Comparison of ENCODE assay signal across 8 cellular contexts in the genomic region with DNA sequence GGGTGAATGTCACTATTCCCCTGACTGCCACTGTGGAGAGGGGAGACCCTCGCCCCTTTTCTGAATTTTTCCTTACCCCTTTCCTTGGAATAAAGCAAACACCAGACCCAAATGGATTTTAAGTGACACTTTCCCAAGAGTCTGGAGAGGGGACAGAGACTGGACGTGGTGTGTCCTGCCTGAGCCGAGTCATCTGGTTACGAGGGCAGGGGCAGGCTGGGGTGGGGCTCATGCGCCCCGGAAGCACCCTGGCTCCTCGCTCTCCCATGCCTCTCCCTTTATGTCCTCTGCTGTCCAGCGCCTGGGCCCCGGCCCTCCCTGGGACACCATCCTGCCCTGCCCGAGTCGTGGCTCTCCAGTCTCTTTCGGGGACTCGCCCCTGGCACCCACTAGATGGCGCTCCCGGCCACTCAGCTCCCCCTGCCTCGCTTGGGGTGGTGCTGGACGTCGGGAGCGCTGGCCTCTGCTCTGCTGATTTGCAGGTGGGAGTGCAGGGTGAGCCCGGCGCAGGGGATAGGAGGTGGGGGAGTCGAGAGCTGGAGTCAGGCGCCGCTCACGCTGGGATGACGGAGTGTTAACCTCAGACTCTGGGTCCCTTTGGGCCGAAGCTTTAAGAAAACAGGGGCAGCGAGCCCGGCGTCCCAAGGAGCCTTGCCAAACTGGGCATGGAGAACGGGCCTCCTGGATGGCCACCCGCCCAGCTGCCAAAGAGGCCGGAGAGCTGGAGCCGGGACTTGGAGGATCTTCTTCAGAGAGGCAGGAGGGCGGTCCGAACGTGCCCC.
A peak's percentile ranks its signal among the peaks of the same experiment; 100 is the strongest.
DNase-seq lines count a peak whose midpoint lies in the region; ATAC-seq, FAIRE-seq and TF ChIP-seq lines count a peak whose summit lies in the region.

No MANE protein-coding gene starts in this region.

- no peaks in the 10 kb centered on the region for H3K36me3 ChIP-seq in OCI-LY1 (ENCODE audit: insufficient read depth, low read length)

- H3K27me3 ChIP-seq in OCI-LY1 (ENCODE audit: insufficient read depth, low read length) (peaks cover 16% of the 10 kb centered on the region), mononuclear cell (ENCODE audit: insufficient read depth, low read length) (no peaks in the 10 kb centered on the region)

- TF ChIP-seq CTCF in OCI-LY1 (IDR thresholded peaks at IDR 0.05; ENCODE audit: low read length) (peak; percentile 74), epithelial cell of esophagus (IDR thresholded peaks at IDR 0.05; ENCODE audit: insufficient read depth, low read depth, low read length, missing control alignments) (peak; percentile 78)

- no peak for FAIRE-seq in HTR-8/SVneo (lab: Jason Lieb, UNC)

- no peak overlapping the region for H3K27ac ChIP-seq in OCI-LY1 (ENCODE audit: low read depth, low read length, poor library complexity, severe bottlenecking)

- H3K9me3 ChIP-seq in OCI-LY1 (ENCODE audit: low read length) (no peaks in the 10 kb centered on the region), mononuclear cell (ENCODE audit: low read depth, low read length) (no peaks in the 10 kb centered on the region)

- ATAC-seq in GM18505 (IDR thresholded peaks at IDR 0.05; ENCODE audit: unreplicated experiment), result no peak

- peaks cover 11% of the 10 kb centered on the region for H3K4me1 ChIP-seq in OCI-LY1 (ENCODE audit: insufficient read depth, low read length, severe bottlenecking)
- H3K4me1 ChIP-seq in mononuclear cell (ENCODE audit: insufficient read depth, low read length), result peaks cover 38% of the 10 kb centered on the region

- H2AFZ ChIP-seq in OCI-LY1 (ENCODE audit: low read length), result no peak overlapping the region

- no peaks in the 10 kb centered on the region for H3K79me2 ChIP-seq in OCI-LY1 (ENCODE audit: insufficient read depth, low read length)

- H3K9me2 ChIP-seq in OCI-LY1 (ENCODE audit: low read depth, low read length), result no peaks in the 10 kb centered on the region

- DNase-seq in DMS79 (lab: John Stamatoyannopoulos, UW), result peak; percentile 69
- peak; percentile 88 for DNase-seq in HTR-8/SVneo (ENCODE audit: insufficient read length, low spot score)
- DNase-seq in activated T-cell treated with anti-CD3 and anti-CD28 coated beads for 24 hours (ENCODE audit: low read depth), result peak; percentile 60
- DNase-seq in epithelial cell of esophagus (ENCODE audit: low read depth), result peak; percentile 68
- DNase-seq in stimulated activated CD8-positive, alpha-beta memory T cell treated with anti-CD3 and anti-CD28 coated beads, Interleukin-15, amount 100 ng/mL, for 48 hours (ENCODE audit: low read depth in 2 of 2), result peak; percentile 59 to 63

- H4K20me1 ChIP-seq in OCI-LY1 (ENCODE audit: insufficient read depth, low read length), result no peaks in the 10 kb centered on the region

- H3F3A ChIP-seq in OCI-LY1 (ENCODE audit: insufficient read depth, low read length), result no peaks in the 10 kb centered on the region

- peak overlapping the region; percentile 37; the same call in 1 of the 2 replicates for H3K4me2 ChIP-seq in OCI-LY1 (ENCODE audit: low read length)

- no peak for TF ChIP-seq POLR2A in GM18505 (IDR thresholded peaks at IDR 0.05; ENCODE audit: borderline replicate concordance, extremely low read depth, insufficient read depth, insufficient read length)

- H3K4me3 ChIP-seq in OCI-LY1 (ENCODE audit: low read depth, low read length, poor library complexity, severe bottlenecking) (peak overlapping the region; percentile 25), epithelial cell of esophagus (ENCODE audit: low read length) (no peak overlapping the region), mononuclear cell (ENCODE audit: low read length) (peak overlapping the region; percentile 32)

- no peak overlapping the region for H3K9ac ChIP-seq in OCI-LY1 (ENCODE audit: low read length)
